In genomic region chr20:9442858-9443257, GRCh38 we compare ENCODE assay signal across 8 cellular contexts.
DNase-seq lines count a peak whose midpoint lies in the region; ATAC-seq and TF ChIP-seq lines count a peak whose summit lies in the region.

No MANE protein-coding gene starts in this region.

- peaks cover under 1% of the 10 kb centered on the region for H3K36me3 Mint-ChIP-seq in activated naive CD8-positive, alpha-beta T cell treated with anti-CD3 and anti-CD28 coated beads, Interleukin-2, amount 50 U/mL, for 24 hours (ENCODE audit: low read depth)

- H4K20me1 ChIP-seq in GM23248 (ENCODE audit: insufficient read depth), result no peaks in the 10 kb centered on the region
- H4K20me1 ChIP-seq in hepatocyte (ENCODE audit: insufficient read depth, poor library complexity, severe bottlenecking), result no peaks in the 10 kb centered on the region

- in situ Hi-C loops in GM23248 (cut with MboI), result no loop called here

- H3K36me3 ChIP-seq in GM23248 (ENCODE audit: low read depth), result peaks cover 6% of the 10 kb centered on the region; the same call in 1 of the 2 replicates
- no peaks in the 10 kb centered on the region for H3K36me3 ChIP-seq in hepatocyte (replicated peaks; ENCODE audit: insufficient read depth, low read depth)
- H3K36me3 ChIP-seq in tibial artery, result peaks cover 37 to 49% (median 44%) of the 10 kb centered on the region in 3 donors
- no peaks in the 10 kb centered on the region for H3K36me3 ChIP-seq in colonic mucosa

- no peaks in the 10 kb centered on the region for H3F3A ChIP-seq in GM23248 (ENCODE audit: insufficient read depth)

- H3K4me3 ChIP-seq in GM23248 (no peak overlapping the region), hepatocyte (no peak overlapping the region), tibial artery (no peak overlapping the region), colonic mucosa (no peak overlapping the region)

- H3K9ac ChIP-seq in GM23248 (no peak overlapping the region), colonic mucosa (ENCODE audit: low read depth in 2 of 2, low read length in 2 of 2) (no peak overlapping the region)

- no peaks in the 10 kb centered on the region for H3K27me3 Mint-ChIP-seq in activated naive CD8-positive, alpha-beta T cell treated with anti-CD3 and anti-CD28 coated beads, Interleukin-2, amount 50 U/mL, for 24 hours

- intact Hi-C loops in tibial artery (cut with DNase I; ENCODE audit: low total_unique reads), result no loop called here
- intact Hi-C loops in colonic mucosa (cut with DNase I), result no loop called here

- H3K27ac ChIP-seq in GM23248 (no peak overlapping the region), hepatocyte (no peak overlapping the region), tibial artery (no peak overlapping the region), colonic mucosa (no peak overlapping the region)

- H3K4me1 Mint-ChIP-seq in activated naive CD8-positive, alpha-beta T cell treated with anti-CD3 and anti-CD28 coated beads, Interleukin-2, amount 50 U/mL, for 24 hours, result no peaks in the 10 kb centered on the region

- ATAC-seq in GM18517 (IDR thresholded peaks at IDR 0.05; ENCODE audit: unreplicated experiment), result peak; percentile 59
- no peak for ATAC-seq in activated naive CD8-positive, alpha-beta T cell treated with anti-CD3 and anti-CD28 coated beads, Interleukin-2, amount 50 U/mL, for 24 hours

- no peak overlapping the region for H3K27ac Mint-ChIP-seq in activated naive CD8-positive, alpha-beta T cell treated with anti-CD3 and anti-CD28 coated beads, Interleukin-2, amount 50 U/mL, for 24 hours

- peaks cover 11% of the 10 kb centered on the region for H3K9me3 Mint-ChIP-seq in activated naive CD8-positive, alpha-beta T cell treated with anti-CD3 and anti-CD28 coated beads, Interleukin-2, amount 50 U/mL, for 24 hours

- H3K4me2 ChIP-seq in GM23248 (ENCODE audit: unreplicated experiment) (no peak overlapping the region), hepatocyte (no peak overlapping the region)

- DNase-seq in GM23248 (peak; percentile 9), M059J (ENCODE audit: low read depth) (peak; percentile 63), hepatocyte (ENCODE audit: low spot score) (peak; percentile 39), tibial artery (no peak), colonic mucosa (no peak), DMS79 (lab: John Stamatoyannopoulos, UW) (no peak)
- DNase-seq in activated naive CD8-positive, alpha-beta T cell treated with anti-CD3 and anti-CD28 coated beads, Interleukin-2, amount 50 U/mL, for 24 hours, result no peak

- H3K79me2 ChIP-seq in GM23248 (ENCODE audit: insufficient read depth) (no peaks in the 10 kb centered on the region), hepatocyte (no peaks in the 10 kb centered on the region)

- H3K27me3 ChIP-seq in GM23248 (replicated peaks; ENCODE audit: insufficient read depth) (no peaks in the 10 kb centered on the region), hepatocyte (no peaks in the 10 kb centered on the region), tibial artery (no peaks in the 10 kb centered on the region), colonic mucosa (no peaks in the 10 kb centered on the region)

- H3K4me3 Mint-ChIP-seq in activated naive CD8-positive, alpha-beta T cell treated with anti-CD3 and anti-CD28 coated beads, Interleukin-2, amount 50 U/mL, for 24 hours, result no peak overlapping the region

- H2AFZ ChIP-seq in GM23248, result no peak overlapping the region
- no peak overlapping the region for H2AFZ ChIP-seq in hepatocyte

- H3K9me3 ChIP-seq in GM23248 (ENCODE audit: low read depth) (no peaks in the 10 kb centered on the region), hepatocyte (ENCODE audit: low read depth) (no peaks in the 10 kb centered on the region), tibial artery (no peaks in the 10 kb centered on the region), colonic mucosa (no peaks in the 10 kb centered on the region)

- TF ChIP-seq CTCF in hepatocyte (IDR thresholded peaks at IDR 0.05; ENCODE audit: poor library complexity) (no peak), tibial artery (IDR thresholded peaks at IDR 0.05) (no peak), colonic mucosa (IDR thresholded peaks at IDR 0.05) (no peak)

- H3K4me1 ChIP-seq in GM23248 (ENCODE audit: insufficient read depth) (no peaks in the 10 kb centered on the region), hepatocyte (ENCODE audit: insufficient read depth) (no peaks in the 10 kb centered on the region), tibial artery (no peaks in the 10 kb centered on the region), colonic mucosa (no peaks in the 10 kb centered on the region)

- H3K9me2 ChIP-seq in GM23248 (ENCODE audit: insufficient read depth) (no peaks in the 10 kb centered on the region), hepatocyte (replicated peaks; ENCODE audit: insufficient read depth) (no peaks in the 10 kb centered on the region)

Comparison
In these comparisons a context has a peak if more than half of its experiments do, and no peak if none do; other contexts are left out.
1. DNase-seq: peak in GM23248 (single experiment), M059J (single experiment) and hepatocyte (single experiment); none in tibial artery (0 of 2), colonic mucosa (single experiment), activated naive CD8-positive, alpha-beta T cell treated with anti-CD3 and anti-CD28 coated beads, Interleukin-2, amount 50 U/mL, for 24 hours (single experiment) and DMS79 (single experiment).